In the genomic region with DNA sequence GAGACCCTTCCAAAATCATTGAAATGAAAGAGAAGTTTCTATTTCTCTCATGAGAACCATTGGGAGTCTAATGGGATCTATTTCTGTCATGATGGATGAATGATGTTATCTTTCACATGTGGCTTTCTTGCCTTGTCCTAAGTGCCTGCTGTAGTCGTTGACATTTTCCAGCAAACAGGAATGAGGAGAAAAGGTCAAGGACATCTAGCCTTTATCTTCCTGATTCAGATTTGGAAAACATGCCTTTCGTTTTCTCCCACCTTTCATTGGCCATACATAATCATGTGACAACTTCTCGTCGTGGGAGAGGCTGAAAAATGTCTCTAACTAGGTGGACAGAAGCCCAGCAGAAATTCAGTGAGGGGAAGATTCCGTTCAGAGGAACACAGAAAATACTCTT, we compare ENCODE assay signal across 1 cellular context.
TF ChIP-seq lines count a peak whose summit lies in the region.

No MANE protein-coding gene starts in this region.

TF ChIP-seq in K562, 482 proteins besides CTCF, POLR2A, EP300 and RAD21 (continued from another document and continues in another):
- TF ChIP-seq, protein P1, sequence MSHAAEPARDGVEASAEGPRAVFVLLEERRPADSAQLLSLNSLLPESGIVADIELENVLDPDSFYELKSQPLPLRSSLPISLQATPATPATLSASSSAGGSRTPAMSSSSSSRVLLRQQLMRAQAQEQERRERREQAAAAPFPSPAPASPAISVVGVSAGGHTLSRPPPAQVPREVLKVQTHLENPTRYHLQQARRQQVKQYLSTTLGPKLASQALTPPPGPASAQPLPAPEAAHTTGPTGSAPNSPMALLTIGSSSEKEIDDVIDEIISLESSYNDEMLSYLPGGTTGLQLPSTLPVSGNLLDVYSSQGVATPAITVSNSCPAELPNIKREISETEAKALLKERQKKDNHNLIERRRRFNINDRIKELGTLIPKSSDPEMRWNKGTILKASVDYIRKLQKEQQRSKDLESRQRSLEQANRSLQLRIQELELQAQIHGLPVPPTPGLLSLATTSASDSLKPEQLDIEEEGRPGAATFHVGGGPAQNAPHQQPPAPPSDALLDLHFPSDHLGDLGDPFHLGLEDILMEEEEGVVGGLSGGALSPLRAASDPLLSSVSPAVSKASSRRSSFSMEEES (CRISPR knock-in tag; IDR thresholded peaks at IDR 0.05): peak; percentile 68
- TF ChIP-seq ZNF121 (CRISPR knock-in tag; conservative IDR thresholded peaks at IDR 0.05): no peak
- no peak for TF ChIP-seq KAT7 (CRISPR knock-in tag; IDR thresholded peaks at IDR 0.05; ENCODE audit: borderline replicate concordance)
- no peak for TF ChIP-seq ZNF41 (CRISPR knock-in tag; conservative IDR thresholded peaks at IDR 0.05)
- TF ChIP-seq EZH2 (IDR thresholded peaks at IDR 0.05; ENCODE audit: borderline replicate concordance, low read depth, low read length): no peak
- no peak for TF ChIP-seq NCOR1 (IDR thresholded peaks at IDR 0.05)
- TF ChIP-seq SMARCA4 (IDR thresholded peaks at IDR 0.05): no peak
- TF ChIP-seq, protein P2, sequence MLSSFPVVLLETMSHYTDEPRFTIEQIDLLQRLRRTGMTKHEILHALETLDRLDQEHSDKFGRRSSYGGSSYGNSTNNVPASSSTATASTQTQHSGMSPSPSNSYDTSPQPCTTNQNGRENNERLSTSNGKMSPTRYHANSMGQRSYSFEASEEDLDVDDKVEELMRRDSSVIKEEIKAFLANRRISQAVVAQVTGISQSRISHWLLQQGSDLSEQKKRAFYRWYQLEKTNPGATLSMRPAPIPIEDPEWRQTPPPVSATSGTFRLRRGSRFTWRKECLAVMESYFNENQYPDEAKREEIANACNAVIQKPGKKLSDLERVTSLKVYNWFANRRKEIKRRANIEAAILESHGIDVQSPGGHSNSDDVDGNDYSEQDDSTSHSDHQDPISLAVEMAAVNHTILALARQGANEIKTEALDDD (IDR thresholded peaks at IDR 0.05): no peak
- no peak for TF ChIP-seq ZNF3 (CRISPR knock-in tag; IDR thresholded peaks at IDR 0.05)
- TF ChIP-seq SRSF9 (IDR thresholded peaks at IDR 0.05; ENCODE audit: borderline replicate concordance, low read depth, low read length): no peak
- TF ChIP-seq SMARCE1 (IDR thresholded peaks at IDR 0.05): no peak
- no peak for TF ChIP-seq ZNF232 (CRISPR knock-in tag; IDR thresholded peaks at IDR 0.05)
- TF ChIP-seq, protein P3, sequence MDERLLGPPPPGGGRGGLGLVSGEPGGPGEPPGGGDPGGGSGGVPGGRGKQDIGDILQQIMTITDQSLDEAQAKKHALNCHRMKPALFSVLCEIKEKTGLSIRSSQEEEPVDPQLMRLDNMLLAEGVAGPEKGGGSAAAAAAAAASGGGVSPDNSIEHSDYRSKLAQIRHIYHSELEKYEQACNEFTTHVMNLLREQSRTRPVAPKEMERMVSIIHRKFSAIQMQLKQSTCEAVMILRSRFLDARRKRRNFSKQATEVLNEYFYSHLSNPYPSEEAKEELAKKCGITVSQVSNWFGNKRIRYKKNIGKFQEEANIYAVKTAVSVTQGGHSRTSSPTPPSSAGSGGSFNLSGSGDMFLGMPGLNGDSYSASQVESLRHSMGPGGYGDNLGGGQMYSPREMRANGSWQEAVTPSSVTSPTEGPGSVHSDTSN (CRISPR knock-in tag; IDR thresholded peaks at IDR 0.05; ENCODE audit: low read depth): no peak
- TF ChIP-seq, protein P3 (tag; conservative IDR thresholded peaks at IDR 0.05; ENCODE audit: low read depth): 0 out of 2 replicates have a peak, but pooled peaks have one; percentile 29
- TF ChIP-seq ZNF24 (IDR thresholded peaks at IDR 0.05): no peak
- no peak for TF ChIP-seq EP400 (IDR thresholded peaks at IDR 0.05)
- TF ChIP-seq, protein P4, sequence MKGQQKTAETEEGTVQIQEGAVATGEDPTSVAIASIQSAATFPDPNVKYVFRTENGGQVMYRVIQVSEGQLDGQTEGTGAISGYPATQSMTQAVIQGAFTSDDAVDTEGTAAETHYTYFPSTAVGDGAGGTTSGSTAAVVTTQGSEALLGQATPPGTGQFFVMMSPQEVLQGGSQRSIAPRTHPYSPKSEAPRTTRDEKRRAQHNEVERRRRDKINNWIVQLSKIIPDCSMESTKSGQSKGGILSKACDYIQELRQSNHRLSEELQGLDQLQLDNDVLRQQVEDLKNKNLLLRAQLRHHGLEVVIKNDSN (CRISPR knock-in tag; IDR thresholded peaks at IDR 0.05): no peak
- no peak for TF ChIP-seq SMAD2 (IDR thresholded peaks at IDR 0.05; ENCODE audit: low read depth, low read length)
- TF ChIP-seq, protein P5, sequence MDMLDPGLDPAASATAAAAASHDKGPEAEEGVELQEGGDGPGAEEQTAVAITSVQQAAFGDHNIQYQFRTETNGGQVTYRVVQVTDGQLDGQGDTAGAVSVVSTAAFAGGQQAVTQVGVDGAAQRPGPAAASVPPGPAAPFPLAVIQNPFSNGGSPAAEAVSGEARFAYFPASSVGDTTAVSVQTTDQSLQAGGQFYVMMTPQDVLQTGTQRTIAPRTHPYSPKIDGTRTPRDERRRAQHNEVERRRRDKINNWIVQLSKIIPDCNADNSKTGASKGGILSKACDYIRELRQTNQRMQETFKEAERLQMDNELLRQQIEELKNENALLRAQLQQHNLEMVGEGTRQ (CRISPR knock-in tag; IDR thresholded peaks at IDR 0.05): peak; percentile 25; the same call in 1 of the 2 replicates
- no peak for TF ChIP-seq SUPT5H (IDR thresholded peaks at IDR 0.05)
- TF ChIP-seq GABPB1 (CRISPR knock-in tag; IDR thresholded peaks at IDR 0.05): no peak
- no peak for TF ChIP-seq HIVEP1 (CRISPR knock-in tag; IDR thresholded peaks at IDR 0.05)
- TF ChIP-seq, protein P6, sequence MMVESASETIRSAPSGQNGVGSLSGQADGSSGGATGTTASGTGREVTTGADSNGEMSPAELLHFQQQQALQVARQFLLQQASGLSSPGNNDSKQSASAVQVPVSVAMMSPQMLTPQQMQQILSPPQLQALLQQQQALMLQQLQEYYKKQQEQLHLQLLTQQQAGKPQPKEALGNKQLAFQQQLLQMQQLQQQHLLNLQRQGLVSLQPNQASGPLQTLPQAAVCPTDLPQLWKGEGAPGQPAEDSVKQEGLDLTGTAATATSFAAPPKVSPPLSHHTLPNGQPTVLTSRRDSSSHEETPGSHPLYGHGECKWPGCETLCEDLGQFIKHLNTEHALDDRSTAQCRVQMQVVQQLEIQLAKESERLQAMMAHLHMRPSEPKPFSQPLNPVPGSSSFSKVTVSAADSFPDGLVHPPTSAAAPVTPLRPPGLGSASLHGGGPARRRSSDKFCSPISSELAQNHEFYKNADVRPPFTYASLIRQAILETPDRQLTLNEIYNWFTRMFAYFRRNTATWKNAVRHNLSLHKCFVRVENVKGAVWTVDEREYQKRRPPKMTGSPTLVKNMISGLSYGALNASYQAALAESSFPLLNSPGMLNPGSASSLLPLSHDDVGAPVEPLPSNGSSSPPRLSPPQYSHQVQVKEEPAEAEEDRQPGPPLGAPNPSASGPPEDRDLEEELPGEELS (CRISPR knock-in tag; IDR thresholded peaks at IDR 0.05; ENCODE audit: borderline replicate concordance): no peak
- no peak for TF ChIP-seq BCL6 (CRISPR knock-in tag; IDR thresholded peaks at IDR 0.05)
- TF ChIP-seq SMAD1 (IDR thresholded peaks at IDR 0.05; ENCODE audit: low read depth, low read length, partially characterized antibody): no peak
- TF ChIP-seq SP1 (CRISPR knock-in tag; IDR thresholded peaks at IDR 0.05): no peak
- no peak for TF ChIP-seq JUND (IDR thresholded peaks at IDR 0.05; ENCODE audit: borderline replicate concordance, low read depth, low read length)
- TF ChIP-seq JUND (tag; IDR thresholded peaks at IDR 0.05; ENCODE audit: borderline replicate concordance, low read depth, low read length): no peak
- TF ChIP-seq, protein P7, sequence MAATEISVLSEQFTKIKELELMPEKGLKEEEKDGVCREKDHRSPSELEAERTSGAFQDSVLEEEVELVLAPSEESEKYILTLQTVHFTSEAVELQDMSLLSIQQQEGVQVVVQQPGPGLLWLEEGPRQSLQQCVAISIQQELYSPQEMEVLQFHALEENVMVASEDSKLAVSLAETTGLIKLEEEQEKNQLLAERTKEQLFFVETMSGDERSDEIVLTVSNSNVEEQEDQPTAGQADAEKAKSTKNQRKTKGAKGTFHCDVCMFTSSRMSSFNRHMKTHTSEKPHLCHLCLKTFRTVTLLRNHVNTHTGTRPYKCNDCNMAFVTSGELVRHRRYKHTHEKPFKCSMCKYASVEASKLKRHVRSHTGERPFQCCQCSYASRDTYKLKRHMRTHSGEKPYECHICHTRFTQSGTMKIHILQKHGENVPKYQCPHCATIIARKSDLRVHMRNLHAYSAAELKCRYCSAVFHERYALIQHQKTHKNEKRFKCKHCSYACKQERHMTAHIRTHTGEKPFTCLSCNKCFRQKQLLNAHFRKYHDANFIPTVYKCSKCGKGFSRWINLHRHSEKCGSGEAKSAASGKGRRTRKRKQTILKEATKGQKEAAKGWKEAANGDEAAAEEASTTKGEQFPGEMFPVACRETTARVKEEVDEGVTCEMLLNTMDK (IDR thresholded peaks at IDR 0.05; ENCODE audit: borderline replicate concordance, insufficient read depth, low read depth, low read length, poor library complexity, severe bottlenecking): no peak
- TF ChIP-seq, protein P8, sequence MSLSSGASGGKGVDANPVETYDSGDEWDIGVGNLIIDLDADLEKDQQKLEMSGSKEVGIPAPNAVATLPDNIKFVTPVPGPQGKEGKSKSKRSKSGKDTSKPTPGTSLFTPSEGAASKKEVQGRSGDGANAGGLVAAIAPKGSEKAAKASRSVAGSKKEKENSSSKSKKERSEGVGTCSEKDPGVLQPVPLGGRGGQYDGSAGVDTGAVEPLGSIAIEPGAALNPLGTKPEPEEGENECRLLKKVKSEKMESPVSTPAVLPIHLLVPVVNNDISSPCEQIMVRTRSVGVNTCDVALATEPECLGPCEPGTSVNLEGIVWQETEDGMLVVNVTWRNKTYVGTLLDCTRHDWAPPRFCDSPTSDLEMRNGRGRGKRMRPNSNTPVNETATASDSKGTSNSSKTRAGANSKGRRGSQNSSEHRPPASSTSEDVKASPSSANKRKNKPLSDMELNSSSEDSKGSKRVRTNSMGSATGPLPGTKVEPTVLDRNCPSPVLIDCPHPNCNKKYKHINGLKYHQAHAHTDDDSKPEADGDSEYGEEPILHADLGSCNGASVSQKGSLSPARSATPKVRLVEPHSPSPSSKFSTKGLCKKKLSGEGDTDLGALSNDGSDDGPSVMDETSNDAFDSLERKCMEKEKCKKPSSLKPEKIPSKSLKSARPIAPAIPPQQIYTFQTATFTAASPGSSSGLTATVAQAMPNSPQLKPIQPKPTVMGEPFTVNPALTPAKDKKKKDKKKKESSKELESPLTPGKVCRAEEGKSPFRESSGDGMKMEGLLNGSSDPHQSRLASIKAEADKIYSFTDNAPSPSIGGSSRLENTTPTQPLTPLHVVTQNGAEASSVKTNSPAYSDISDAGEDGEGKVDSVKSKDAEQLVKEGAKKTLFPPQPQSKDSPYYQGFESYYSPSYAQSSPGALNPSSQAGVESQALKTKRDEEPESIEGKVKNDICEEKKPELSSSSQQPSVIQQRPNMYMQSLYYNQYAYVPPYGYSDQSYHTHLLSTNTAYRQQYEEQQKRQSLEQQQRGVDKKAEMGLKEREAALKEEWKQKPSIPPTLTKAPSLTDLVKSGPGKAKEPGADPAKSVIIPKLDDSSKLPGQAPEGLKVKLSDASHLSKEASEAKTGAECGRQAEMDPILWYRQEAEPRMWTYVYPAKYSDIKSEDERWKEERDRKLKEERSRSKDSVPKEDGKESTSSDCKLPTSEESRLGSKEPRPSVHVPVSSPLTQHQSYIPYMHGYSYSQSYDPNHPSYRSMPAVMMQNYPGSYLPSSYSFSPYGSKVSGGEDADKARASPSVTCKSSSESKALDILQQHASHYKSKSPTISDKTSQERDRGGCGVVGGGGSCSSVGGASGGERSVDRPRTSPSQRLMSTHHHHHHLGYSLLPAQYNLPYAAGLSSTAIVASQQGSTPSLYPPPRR (CRISPR knock-in tag; IDR thresholded peaks at IDR 0.05; ENCODE audit: borderline replicate concordance): no peak
- TF ChIP-seq, protein P9, sequence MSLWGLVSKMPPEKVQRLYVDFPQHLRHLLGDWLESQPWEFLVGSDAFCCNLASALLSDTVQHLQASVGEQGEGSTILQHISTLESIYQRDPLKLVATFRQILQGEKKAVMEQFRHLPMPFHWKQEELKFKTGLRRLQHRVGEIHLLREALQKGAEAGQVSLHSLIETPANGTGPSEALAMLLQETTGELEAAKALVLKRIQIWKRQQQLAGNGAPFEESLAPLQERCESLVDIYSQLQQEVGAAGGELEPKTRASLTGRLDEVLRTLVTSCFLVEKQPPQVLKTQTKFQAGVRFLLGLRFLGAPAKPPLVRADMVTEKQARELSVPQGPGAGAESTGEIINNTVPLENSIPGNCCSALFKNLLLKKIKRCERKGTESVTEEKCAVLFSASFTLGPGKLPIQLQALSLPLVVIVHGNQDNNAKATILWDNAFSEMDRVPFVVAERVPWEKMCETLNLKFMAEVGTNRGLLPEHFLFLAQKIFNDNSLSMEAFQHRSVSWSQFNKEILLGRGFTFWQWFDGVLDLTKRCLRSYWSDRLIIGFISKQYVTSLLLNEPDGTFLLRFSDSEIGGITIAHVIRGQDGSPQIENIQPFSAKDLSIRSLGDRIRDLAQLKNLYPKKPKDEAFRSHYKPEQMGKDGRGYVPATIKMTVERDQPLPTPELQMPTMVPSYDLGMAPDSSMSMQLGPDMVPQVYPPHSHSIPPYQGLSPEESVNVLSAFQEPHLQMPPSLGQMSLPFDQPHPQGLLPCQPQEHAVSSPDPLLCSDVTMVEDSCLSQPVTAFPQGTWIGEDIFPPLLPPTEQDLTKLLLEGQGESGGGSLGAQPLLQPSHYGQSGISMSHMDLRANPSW (CRISPR knock-in tag; IDR thresholded peaks at IDR 0.05): no peak
- no peak for TF ChIP-seq NCOA1 (IDR thresholded peaks at IDR 0.05; ENCODE audit: low read depth)
- no peak for TF ChIP-seq YY1 (IDR thresholded peaks at IDR 0.05; ENCODE audit: borderline replicate concordance in 1 of 3, control insufficient read depth in 1 of 3, extremely low read depth in 1 of 3, insufficient read depth in 3 of 3, insufficient read length in 1 of 3, insufficient replicate concordance in 2 of 3, low read depth in 1 of 3, low read length in 2 of 3)
- peak; percentile 62 for TF ChIP-seq NFYB (IDR thresholded peaks at IDR 0.05; ENCODE audit: extremely low read depth, insufficient read length)
- no peak for TF ChIP-seq SIN3B (IDR thresholded peaks at IDR 0.05; ENCODE audit: low read depth)
- TF ChIP-seq HMG20B (CRISPR knock-in tag; IDR thresholded peaks at IDR 0.05): no peak
- TF ChIP-seq, protein P10, sequence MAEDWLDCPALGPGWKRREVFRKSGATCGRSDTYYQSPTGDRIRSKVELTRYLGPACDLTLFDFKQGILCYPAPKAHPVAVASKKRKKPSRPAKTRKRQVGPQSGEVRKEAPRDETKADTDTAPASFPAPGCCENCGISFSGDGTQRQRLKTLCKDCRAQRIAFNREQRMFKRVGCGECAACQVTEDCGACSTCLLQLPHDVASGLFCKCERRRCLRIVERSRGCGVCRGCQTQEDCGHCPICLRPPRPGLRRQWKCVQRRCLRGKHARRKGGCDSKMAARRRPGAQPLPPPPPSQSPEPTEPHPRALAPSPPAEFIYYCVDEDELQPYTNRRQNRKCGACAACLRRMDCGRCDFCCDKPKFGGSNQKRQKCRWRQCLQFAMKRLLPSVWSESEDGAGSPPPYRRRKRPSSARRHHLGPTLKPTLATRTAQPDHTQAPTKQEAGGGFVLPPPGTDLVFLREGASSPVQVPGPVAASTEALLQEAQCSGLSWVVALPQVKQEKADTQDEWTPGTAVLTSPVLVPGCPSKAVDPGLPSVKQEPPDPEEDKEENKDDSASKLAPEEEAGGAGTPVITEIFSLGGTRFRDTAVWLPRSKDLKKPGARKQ (CRISPR knock-in tag; IDR thresholded peaks at IDR 0.05): no peak
- TF ChIP-seq MEIS2 (IDR thresholded peaks at IDR 0.05; ENCODE audit: partially characterized antibody): peak; percentile 12
